In the genomic region with DNA sequence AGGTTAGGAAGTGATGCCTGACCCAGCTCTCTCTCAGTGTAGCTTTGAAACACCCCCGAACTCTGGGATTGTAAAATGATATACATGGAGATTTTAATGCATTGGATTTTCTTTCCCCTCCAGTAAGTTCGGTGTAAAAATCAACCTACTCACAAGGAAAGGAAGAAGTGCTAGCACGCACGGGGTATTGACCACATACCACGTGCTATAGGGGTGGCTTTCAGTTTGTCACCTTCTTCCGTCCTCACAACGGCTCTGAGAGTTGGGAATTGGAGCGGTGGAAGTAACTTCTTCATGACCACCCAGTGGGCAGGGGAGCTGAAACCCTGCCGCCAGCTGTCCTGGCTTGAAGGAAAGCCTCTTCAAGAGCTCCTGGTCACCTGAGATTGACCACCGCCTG, we compare ENCODE assay signal across 15 cellular contexts.
A peak's percentile ranks its signal among the peaks of the same experiment; 100 is the strongest.
DNase-seq lines count a peak whose midpoint lies in the region; ATAC-seq and TF ChIP-seq lines count a peak whose summit lies in the region.
"Had no signal": no experiment of that assay in that cellular context is flagged by ENCODE, and none has a peak within 500 bp of the region (broad histone marks: within the 10 kb centered on the region; RNA-seq: fewer than 3 reads in every experiment).

No MANE protein-coding gene starts in this region.

- H3K27me3 ChIP-seq in A673 (replicated peaks; ENCODE audit: insufficient read depth, low read depth, low read length, poor library complexity): no peaks in the 10 kb centered on the region
- no peaks in the 10 kb centered on the region for H3K27me3 ChIP-seq in RWPE2 (ENCODE audit: insufficient read depth, poor library complexity, severe bottlenecking)
- no peaks in the 10 kb centered on the region for H3K27me3 ChIP-seq in SK-N-SH (ENCODE audit: insufficient read depth)
- H3K27me3 ChIP-seq: BLaER1 treated with 17β-estradiol and CSF1 and Interleukin-3, amounts not matched to agents 10 nM and 100 nM had no signal

- H3K36me3 ChIP-seq in A673 (ENCODE audit: insufficient read depth, low read length, poor library complexity, severe bottlenecking): peaks cover 4% of the 10 kb centered on the region
- H3K36me3 ChIP-seq in RWPE2 (ENCODE audit: low read depth): no peaks in the 10 kb centered on the region
- H3K36me3 ChIP-seq in SK-N-SH (replicated peaks in 1 of 2; ENCODE audit: control insufficient read depth in 1 of 2, insufficient read depth in 2 of 2, low read length in 1 of 2): no peaks in the 10 kb centered on the region
- H3K36me3 ChIP-seq: BLaER1 treated with 17β-estradiol and CSF1 and Interleukin-3, amounts not matched to agents 10 nM and 100 nM had no signal

- no peak overlapping the region for H3K9ac ChIP-seq in SK-N-SH
- H3K9ac ChIP-seq: BLaER1 treated with 17β-estradiol and CSF1 and Interleukin-3, amounts not matched to agents 10 nM and 100 nM had no signal

- H3K27me3 Mint-ChIP-seq in natural killer cell treated with Interleukin-12 subunit alpha and Interleukin-12 subunit beta and Interleukin-15 and Interleukin-18, amount 100 ng/mL, for 72 hours: no peaks in the 10 kb centered on the region

- no peaks in the 10 kb centered on the region for H4K20me1 ChIP-seq in SK-N-SH (ENCODE audit: insufficient read depth)
- H4K20me1 ChIP-seq: BLaER1 treated with 17β-estradiol and CSF1 and Interleukin-3, amounts not matched to agents 10 nM and 100 nM had no signal

- in situ Hi-C loops in GM13977 (cut with MboI; ENCODE audit: low pct_unique_long_range_greater_than_20kb, low sequenced_read_pairs, unreplicated experiment): no loop called here

- no peaks in the 10 kb centered on the region for H3K36me3 Mint-ChIP-seq in natural killer cell treated with Interleukin-12 subunit alpha and Interleukin-12 subunit beta and Interleukin-15 and Interleukin-18, amount 100 ng/mL, for 72 hours
- H3K36me3 Mint-ChIP-seq in stimulated activated effector memory CD8-positive, alpha-beta T cell treated with anti-CD3 and anti-CD28 coated beads, Interleukin-12 subunit alpha, Interleukin-12 subunit beta, amount 100 ng/mL, for 72 hours: no peaks in the 10 kb centered on the region
- H3K36me3 Mint-ChIP-seq: CD8-positive, alpha-beta T cell had no signal

- CTCF ChIA-PET in A673 (lab: Charles Lee): no interaction called here
- CTCF ChIA-PET in SK-N-SH (lab: Yijun Ruan, JAX): interaction anchor here (0.6 to 6.7 kb wide), 10 partner anchors 10 to 492 kb away, joined by 3 to 67 read pairs (median 4); no protein-coding TSS in a partner anchor

- H3K4me1 Mint-ChIP-seq in natural killer cell treated with Interleukin-12 subunit alpha and Interleukin-12 subunit beta and Interleukin-15 and Interleukin-18, amount 100 ng/mL, for 72 hours (ENCODE audit: low read depth in 2 of 2): peaks cover 6 to 14% of the 10 kb centered on the region in 2 donors
- H3K4me1 Mint-ChIP-seq in stimulated activated effector memory CD8-positive, alpha-beta T cell treated with anti-CD3 and anti-CD28 coated beads, Interleukin-12 subunit alpha, Interleukin-12 subunit beta, amount 100 ng/mL, for 72 hours: peaks cover 6% of the 10 kb centered on the region
- H3K4me1 Mint-ChIP-seq: B cell had no signal

- H3K9me3 ChIP-seq in A673 (ENCODE audit: low read depth, low read length, poor library complexity, severe bottlenecking): no peaks in the 10 kb centered on the region
- H3K9me3 ChIP-seq in RWPE2 (ENCODE audit: severe bottlenecking): no peaks in the 10 kb centered on the region
- no peaks in the 10 kb centered on the region for H3K9me3 ChIP-seq in SK-N-SH
- H3K9me3 ChIP-seq: BLaER1 treated with 17β-estradiol and CSF1 and Interleukin-3, amounts not matched to agents 10 nM and 100 nM had no signal

- H3K4me3 ChIP-seq in A673 (ENCODE audit: low read depth, low read length, poor library complexity, severe bottlenecking) (no peak overlapping the region), RWPE2 (ENCODE audit: severe bottlenecking) (no peak overlapping the region), SK-N-SH (ENCODE audit: low read depth in 2 of 2, low read length in 1 of 2) (no peak overlapping the region)
- H3K4me3 ChIP-seq: BLaER1 treated with 17β-estradiol and CSF1 and Interleukin-3, amounts not matched to agents 10 nM and 100 nM had no signal

- no peak for DNase-seq in A673 (ENCODE audit: low spot score)
- no peak for DNase-seq in RWPE2 (ENCODE audit: low spot score)
- DNase-seq in natural killer cell treated with Interleukin-12 subunit alpha and Interleukin-12 subunit beta and Interleukin-15 and Interleukin-18, amount 100 ng/mL, for 72 hours (ENCODE audit: low spot score): no peak
- no peak for DNase-seq in stimulated activated effector memory CD8-positive, alpha-beta T cell treated with anti-CD3 and anti-CD28 coated beads, Interleukin-12 subunit alpha, Interleukin-12 subunit beta, amount 100 ng/mL, for 72 hours (ENCODE audit: low spot score in 2 of 2)
- no peak for DNase-seq in GM13977 (ENCODE audit: low spot score)
- DNase-seq in SK-N-SH: no peak
- DNase-seq: 8988T; Calu3; CD8-positive, alpha-beta T cell; DMS79 treated with DMSO at 0.1 percent for 48 hours; GF-D8; HCEC 1CT had no signal

- no peak overlapping the region for H3K4me2 ChIP-seq in SK-N-SH
- H3K4me2 ChIP-seq: BLaER1 treated with 17β-estradiol and CSF1 and Interleukin-3, amounts not matched to agents 10 nM and 100 nM had no signal

- TF ChIP-seq RAD21 in SK-N-SH (IDR thresholded peaks at IDR 0.05; ENCODE audit: low read length): no peak

- no peaks in the 10 kb centered on the region for H3F3A ChIP-seq in SK-N-SH (replicated peaks; ENCODE audit: insufficient read depth)

- intact Hi-C loops in A673 (cut with micrococcal nuclease; ENCODE audit: unreplicated experiment): no loop called here

- no peaks in the 10 kb centered on the region for H3K79me2 ChIP-seq in SK-N-SH (ENCODE audit: insufficient read depth)

- no peak for TF ChIP-seq CTCF in A673 (conservative IDR thresholded peaks at IDR 0.05; ENCODE audit: low read depth, low read length)
- TF ChIP-seq CTCF in RWPE2 (IDR thresholded peaks at IDR 0.05; ENCODE audit: poor library complexity, severe bottlenecking): no peak
- TF ChIP-seq CTCF in GM13977 (IDR thresholded peaks at IDR 0.05; ENCODE audit: extremely low read depth, insufficient read depth, missing control alignments): no peak
- TF ChIP-seq CTCF in SK-N-SH (IDR thresholded peaks at IDR 0.05): no peak

- BruUV-seq in A673 (replicated peaks; lab: Mats Ljungman, UMichigan): no TSS peak

- no peak overlapping the region for H3K4me3 Mint-ChIP-seq in natural killer cell treated with Interleukin-12 subunit alpha and Interleukin-12 subunit beta and Interleukin-15 and Interleukin-18, amount 100 ng/mL, for 72 hours
- H3K4me3 Mint-ChIP-seq in stimulated activated effector memory CD8-positive, alpha-beta T cell treated with anti-CD3 and anti-CD28 coated beads, Interleukin-12 subunit alpha, Interleukin-12 subunit beta, amount 100 ng/mL, for 72 hours: no peak overlapping the region
- H3K4me3 Mint-ChIP-seq: B cell; CD8-positive, alpha-beta T cell had no signal

- no peak overlapping the region for H3K27ac Mint-ChIP-seq in natural killer cell treated with Interleukin-12 subunit alpha and Interleukin-12 subunit beta and Interleukin-15 and Interleukin-18, amount 100 ng/mL, for 72 hours
- no peak overlapping the region for H3K27ac Mint-ChIP-seq in stimulated activated effector memory CD8-positive, alpha-beta T cell treated with anti-CD3 and anti-CD28 coated beads, Interleukin-12 subunit alpha, Interleukin-12 subunit beta, amount 100 ng/mL, for 72 hours
- H3K27ac Mint-ChIP-seq: B cell; CD8-positive, alpha-beta T cell had no signal

- POLR2A ChIA-PET in A673 (lab: Charles Lee; ENCODE audit: low non-redundant PET): no interaction called here
- POLR2A ChIA-PET in SK-N-SH (lab: Yijun Ruan, JAX): no interaction called here

- no peaks in the 10 kb centered on the region for H3K9me2 ChIP-seq in SK-N-SH

- no peaks in the 10 kb centered on the region for H3K9me3 Mint-ChIP-seq in natural killer cell treated with Interleukin-12 subunit alpha and Interleukin-12 subunit beta and Interleukin-15 and Interleukin-18, amount 100 ng/mL, for 72 hours
- H3K9me3 Mint-ChIP-seq in stimulated activated effector memory CD8-positive, alpha-beta T cell treated with anti-CD3 and anti-CD28 coated beads, Interleukin-12 subunit alpha, Interleukin-12 subunit beta, amount 100 ng/mL, for 72 hours: no peaks in the 10 kb centered on the region
- H3K9me3 Mint-ChIP-seq: CD8-positive, alpha-beta T cell had no signal

- H3K4me1 ChIP-seq in A673 (ENCODE audit: insufficient read depth, low read length, poor library complexity, severe bottlenecking): peaks cover 4% of the 10 kb centered on the region
- H3K4me1 ChIP-seq in RWPE2 (ENCODE audit: insufficient read depth, poor library complexity, severe bottlenecking): peaks cover 9% of the 10 kb centered on the region
- no peaks in the 10 kb centered on the region for H3K4me1 ChIP-seq in SK-N-SH (ENCODE audit: control insufficient read depth in 1 of 2, insufficient read depth in 2 of 2, low read depth in 1 of 2, low read length in 1 of 2)

- WGBS in SK-N-SH (ENCODE audit: low lambda C conversion rate): 72% methylated on average over 10 of the region's 10 CpGs

- H2AFZ ChIP-seq in SK-N-SH (ENCODE audit: low read depth): no peak overlapping the region

- TF ChIP-seq EP300 in SK-N-SH (IDR thresholded peaks at IDR 0.05; ENCODE audit: borderline replicate concordance in 1 of 2, low read depth in 1 of 2, low read length in 1 of 2): no peak

- H3K27ac ChIP-seq in A673 (ENCODE audit: low read depth, low read length, poor library complexity, severe bottlenecking) (peak overlapping the region; percentile 27), RWPE2 (ENCODE audit: poor library complexity, severe bottlenecking) (peak overlapping the region; percentile 56), SK-N-SH (ENCODE audit: low read depth in 2 of 2, low read length in 1 of 2) (no peak overlapping the region)
- H3K27ac ChIP-seq: BLaER1 treated with 17β-estradiol and CSF1 and Interleukin-3, amounts not matched to agents 10 nM and 100 nM had no signal

- ATAC-seq in RWPE2 (ENCODE audit: low read depth): no peak
- peak; percentile 31 to 69 for ATAC-seq in natural killer cell treated with Interleukin-12 subunit alpha and Interleukin-12 subunit beta and Interleukin-15 and Interleukin-18, amount 100 ng/mL, for 72 hours
- peak; percentile 46 for ATAC-seq in stimulated activated effector memory CD8-positive, alpha-beta T cell treated with anti-CD3 and anti-CD28 coated beads, Interleukin-12 subunit alpha, Interleukin-12 subunit beta, amount 100 ng/mL, for 72 hours
- ATAC-seq in GM19035 (IDR thresholded peaks at IDR 0.05; ENCODE audit: unreplicated experiment): no peak
- ATAC-seq: CD8-positive, alpha-beta T cell had no signal

TF ChIP-seq in SK-N-SH, 30 proteins besides CTCF, POLR2A, EP300 and RAD21:
- TF ChIP-seq, protein P1, sequence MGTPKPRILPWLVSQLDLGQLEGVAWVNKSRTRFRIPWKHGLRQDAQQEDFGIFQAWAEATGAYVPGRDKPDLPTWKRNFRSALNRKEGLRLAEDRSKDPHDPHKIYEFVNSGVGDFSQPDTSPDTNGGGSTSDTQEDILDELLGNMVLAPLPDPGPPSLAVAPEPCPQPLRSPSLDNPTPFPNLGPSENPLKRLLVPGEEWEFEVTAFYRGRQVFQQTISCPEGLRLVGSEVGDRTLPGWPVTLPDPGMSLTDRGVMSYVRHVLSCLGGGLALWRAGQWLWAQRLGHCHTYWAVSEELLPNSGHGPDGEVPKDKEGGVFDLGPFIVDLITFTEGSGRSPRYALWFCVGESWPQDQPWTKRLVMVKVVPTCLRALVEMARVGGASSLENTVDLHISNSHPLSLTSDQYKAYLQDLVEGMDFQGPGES (IDR thresholded peaks at IDR 0.05; ENCODE audit: low read depth, low read length): no peak

Comparison
In these comparisons a context has a peak if more than half of its experiments do, and no peak if none do; other contexts are left out.
1. H3K27ac ChIP-seq: peak in A673 (single experiment) and RWPE2 (single experiment); none in SK-N-SH (0 of 2).
2. ATAC-seq: peak in natural killer cell treated with Interleukin-12 subunit alpha and Interleukin-12 subunit beta and Interleukin-15 and Interleukin-18, amount 100 ng/mL, for 72 hours (2 of 2) and stimulated activated effector memory CD8-positive, alpha-beta T cell treated with anti-CD3 and anti-CD28 coated beads, Interleukin-12 subunit alpha, Interleukin-12 subunit beta, amount 100 ng/mL, for 72 hours (single experiment); none in RWPE2 (single experiment) and GM19035 (single experiment).